ENCODE assay signal across 11 cellular contexts in genomic region chr19:18434411-18435184, GRCh38. TPM values are rescaled to one million over a fixed set of nuclear protein-coding genes. Genes with fewer than 3 reads are reported as not detected.
DNase-seq lines count a peak whose midpoint lies in the region; ATAC-seq lines count a peak whose summit lies in the region.
"Had no signal": no experiment of that assay in that cellular context is flagged by ENCODE, and none has a peak within 500 bp of the region (broad histone marks: within the 10 kb centered on the region; RNA-seq: fewer than 3 reads in every experiment).

No MANE protein-coding gene starts in this region.

- no peaks in the 10 kb centered on the region for H3K27me3 Mint-ChIP-seq in stimulated activated naive CD8-positive, alpha-beta T cell treated with anti-CD3 and anti-CD28 coated beads, Interleukin-15, Interleukin-2, amounts not matched to agents 100 ng/mL and 50 ng/mL, for 24 hours
- H3K27me3 Mint-ChIP-seq in activated T-cell treated with anti-CD3 and anti-CD28 coated beads, Interleukin-2, amount 50 U/mL, for 72 hours (ENCODE audit: low read depth) = no peaks in the 10 kb centered on the region
- H3K27me3 Mint-ChIP-seq in memory B cell = no peaks in the 10 kb centered on the region

- DNase-seq in stimulated activated naive CD8-positive, alpha-beta T cell treated with anti-CD3 and anti-CD28 coated beads, Interleukin-15, Interleukin-2, amounts not matched to agents 100 U/mL and 50 U/mL, for 24 hours = no peak
- DNase-seq in activated T-cell treated with anti-CD3 and anti-CD28 coated beads, Interleukin-2, amount 50 U/mL, for 72 hours = no peak
- DNase-seq in memory B cell (ENCODE audit: low spot score in 2 of 2) (no peak), hepatic stellate cell (ENCODE audit: low spot score) (no peak)
- DNase-seq: Caco-2, NCI-H2081 treated with DMSO at 0.1 percent for 48 hours, SJCRH30 had no signal

- no peak for ATAC-seq in stimulated activated naive CD8-positive, alpha-beta T cell treated with anti-CD3 and anti-CD28 coated beads, Interleukin-15, Interleukin-2, amounts not matched to agents 100 U/mL and 50 U/mL, for 24 hours
- no peak for ATAC-seq in activated T-cell treated with anti-CD3 and anti-CD28 coated beads, Interleukin-2, amount 50 U/mL, for 72 hours (replicated peaks in 1 of 2)
- no peak for ATAC-seq in memory B cell (ENCODE audit: low read depth)
- ATAC-seq in HG03045 (IDR thresholded peaks at IDR 0.05; ENCODE audit: unreplicated experiment) = no peak
- no peak for ATAC-seq in GM21528 (IDR thresholded peaks at IDR 0.05; ENCODE audit: low FRiP score, unreplicated experiment)
- ATAC-seq in GM18858 (IDR thresholded peaks at IDR 0.05; ENCODE audit: unreplicated experiment) = no peak

- H3K9me3 Mint-ChIP-seq in stimulated activated naive CD8-positive, alpha-beta T cell treated with anti-CD3 and anti-CD28 coated beads, Interleukin-15, Interleukin-2, amounts not matched to agents 100 ng/mL and 50 ng/mL, for 24 hours = no peaks in the 10 kb centered on the region
- no peaks in the 10 kb centered on the region for H3K9me3 Mint-ChIP-seq in activated T-cell treated with anti-CD3 and anti-CD28 coated beads, Interleukin-2, amount 50 U/mL, for 72 hours
- no peaks in the 10 kb centered on the region for H3K9me3 Mint-ChIP-seq in memory B cell

- peak overlapping the region; percentile 17 for H3K4me3 Mint-ChIP-seq in stimulated activated naive CD8-positive, alpha-beta T cell treated with anti-CD3 and anti-CD28 coated beads, Interleukin-15, Interleukin-2, amounts not matched to agents 100 ng/mL and 50 ng/mL, for 24 hours
- H3K4me3 Mint-ChIP-seq in activated T-cell treated with anti-CD3 and anti-CD28 coated beads, Interleukin-2, amount 50 U/mL, for 72 hours = peak overlapping the region; percentile 68 to 73
- peak overlapping the region; percentile 89 for H3K4me3 Mint-ChIP-seq in memory B cell

- H3K36me3 Mint-ChIP-seq in stimulated activated naive CD8-positive, alpha-beta T cell treated with anti-CD3 and anti-CD28 coated beads, Interleukin-15, Interleukin-2, amounts not matched to agents 100 ng/mL and 50 ng/mL, for 24 hours (ENCODE audit: low read depth) = no peaks in the 10 kb centered on the region
- H3K36me3 Mint-ChIP-seq in activated T-cell treated with anti-CD3 and anti-CD28 coated beads, Interleukin-2, amount 50 U/mL, for 72 hours (ENCODE audit: insufficient read depth in 2 of 2) = peaks cover 0 to 2% of the 10 kb centered on the region in 2 donors
- no peaks in the 10 kb centered on the region for H3K36me3 Mint-ChIP-seq in memory B cell

- no peak overlapping the region for H3K27ac Mint-ChIP-seq in stimulated activated naive CD8-positive, alpha-beta T cell treated with anti-CD3 and anti-CD28 coated beads, Interleukin-15, Interleukin-2, amounts not matched to agents 100 ng/mL and 50 ng/mL, for 24 hours
- H3K27ac Mint-ChIP-seq in activated T-cell treated with anti-CD3 and anti-CD28 coated beads, Interleukin-2, amount 50 U/mL, for 72 hours = no peak overlapping the region
- H3K27ac Mint-ChIP-seq in memory B cell = peak overlapping the region; percentile 89

- H3K4me1 Mint-ChIP-seq in stimulated activated naive CD8-positive, alpha-beta T cell treated with anti-CD3 and anti-CD28 coated beads, Interleukin-15, Interleukin-2, amounts not matched to agents 100 ng/mL and 50 ng/mL, for 24 hours (ENCODE audit: low read depth) = peaks cover 25% of the 10 kb centered on the region
- H3K4me1 Mint-ChIP-seq in activated T-cell treated with anti-CD3 and anti-CD28 coated beads, Interleukin-2, amount 50 U/mL, for 72 hours (ENCODE audit: low read depth) = peaks cover 24% of the 10 kb centered on the region
- peaks cover 17% of the 10 kb centered on the region for H3K4me1 Mint-ChIP-seq in memory B cell

RNA-seq across cellular contexts. Expression of gene ISYNA1, which starts 3.3 kb away (rescaled TPM):
- 10 to 100 TPM; 20.5 to 24.8 TPM for total RNA-seq in activated T-cell treated with anti-CD3 and anti-CD28 coated beads, Interleukin-2, amount 50 U/mL, for 72 hours

RNA-seq across cellular contexts. Expression of gene SSBP4, which starts 15.4 kb away (rescaled TPM):
- 10 to 100 TPM; 46.8 to 48.1 TPM for total RNA-seq in activated T-cell treated with anti-CD3 and anti-CD28 coated beads, Interleukin-2, amount 50 U/mL, for 72 hours

RNA-seq across cellular contexts. Expression of gene LRRC25, which starts 37.2 kb away (rescaled TPM):
- not detected for total RNA-seq in activated T-cell treated with anti-CD3 and anti-CD28 coated beads, Interleukin-2, amount 50 U/mL, for 72 hours
- total RNA-seq: Caco-2, SJCRH30 had no signal

RNA-seq across cellular contexts. Expression of gene GDF15, which starts 48.6 kb away (rescaled TPM):
- under 1 TPM in 1 of 2 donors, not detected in 1; 0.60 TPM for total RNA-seq in activated T-cell treated with anti-CD3 and anti-CD28 coated beads, Interleukin-2, amount 50 U/mL, for 72 hours

Comparison
In these comparisons a context has a peak if more than half of its experiments do, and no peak if none do; other contexts are left out.
1. H3K4me3 Mint-ChIP-seq: peak in every context shown above with its lines; median percentile 89 in memory B cell; 70 in activated T-cell treated with anti-CD3 and anti-CD28 coated beads, Interleukin-2, amount 50 U/mL, for 72 hours; 17 in stimulated activated naive CD8-positive, alpha-beta T cell treated with anti-CD3 and anti-CD28 coated beads, Interleukin-15, Interleukin-2, amounts not matched to agents 100 ng/mL and 50 ng/mL, for 24 hours.